In the genomic region with DNA sequence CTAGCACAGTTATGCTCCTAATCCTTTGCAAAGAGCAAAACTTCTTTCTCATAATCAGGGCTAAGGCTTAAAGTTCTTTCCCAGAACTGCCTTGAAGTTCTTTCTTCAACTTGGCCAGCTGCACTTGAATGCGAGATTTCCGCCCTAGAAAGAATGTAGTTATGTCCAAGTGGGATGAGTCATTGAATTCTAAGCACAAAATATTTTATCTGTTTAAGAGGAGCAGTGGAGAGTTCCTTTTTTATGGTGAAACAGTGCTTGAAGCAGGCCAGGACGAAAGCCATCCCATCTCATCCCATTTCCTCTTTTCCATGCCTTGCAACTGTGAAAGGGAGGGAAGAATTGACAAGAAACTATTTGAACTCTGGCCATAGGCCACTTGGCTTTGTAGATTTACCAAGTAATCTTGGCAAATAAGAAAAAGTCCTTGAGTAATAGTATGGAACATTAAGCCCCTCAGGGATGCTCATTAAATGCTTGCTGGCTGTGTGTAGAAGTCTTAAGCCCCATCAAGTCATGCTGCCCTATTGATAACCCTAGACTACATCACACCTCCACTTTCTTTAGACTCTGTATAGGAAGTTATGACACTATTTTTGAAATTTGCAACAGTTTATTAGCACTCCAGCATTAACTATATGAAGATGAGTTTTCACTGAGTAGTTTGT, we compare ENCODE assay signal across 7 cellular contexts.
DNase-seq lines count a peak whose midpoint lies in the region; ATAC-seq and TF ChIP-seq lines count a peak whose summit lies in the region.

No MANE protein-coding gene starts in this region.

- WGBS in right lobe of liver (ENCODE audit: insufficient coverage, low coverage, low lambda C conversion rate, missing lambda C conversion rate): 52% methylated on average over 3 of the region's 3 CpGs
- 44 to 71% methylated on average over 2 to 3 of the region's 3 CpGs for WGBS in transverse colon (ENCODE audit: low coverage in 1 of 2), 2 donors

- intact Hi-C loops in right lobe of liver (cut with DNase I) (no loop called here), transverse colon (cut with DNase I; ENCODE audit: low total_unique reads) (no loop called here)

- no peaks in the 10 kb centered on the region for H3K27me3 ChIP-seq in right lobe of liver
- H3K27me3 ChIP-seq in transverse colon: no peaks in the 10 kb centered on the region

- no peak for TF ChIP-seq EP300 in transverse colon (IDR thresholded peaks at IDR 0.05; ENCODE audit: low read depth)

- H3K36me3 ChIP-seq in right lobe of liver (no peaks in the 10 kb centered on the region), transverse colon (no peaks in the 10 kb centered on the region)

- H3K9me3 ChIP-seq in right lobe of liver: no peaks in the 10 kb centered on the region
- no peaks in the 10 kb centered on the region for H3K9me3 ChIP-seq in transverse colon

- H3K4me1 ChIP-seq in right lobe of liver (no peaks in the 10 kb centered on the region), transverse colon (peaks cover 0 to 13% (median 2%) of the 10 kb centered on the region in 4 donors)

- no peak overlapping the region for H3K4me3 ChIP-seq in right lobe of liver
- no peak overlapping the region for H3K4me3 ChIP-seq in transverse colon

- no peak for TF ChIP-seq CTCF in right lobe of liver (IDR thresholded peaks at IDR 0.05)
- no peak for TF ChIP-seq CTCF in transverse colon (IDR thresholded peaks at IDR 0.05)
- TF ChIP-seq CTCF in GM13976 (IDR thresholded peaks at IDR 0.05; ENCODE audit: borderline replicate concordance, control extremely low read depth, extremely low read depth, insufficient read depth, missing control alignments): no peak

- H3K27ac ChIP-seq in right lobe of liver (no peak overlapping the region), transverse colon (peak overlapping the region; percentile 53 to 70 (median 55))

- DNase-seq in LHCN-M2 (ENCODE audit: low read depth) (peak; percentile 93), brain pericyte (ENCODE audit: low read depth, low spot score) (peak; percentile 22), right lobe of liver (no peak), transverse colon (peak; percentile 10), GM13976 (ENCODE audit: low spot score) (no peak)
- DNase-seq in activated effector memory CD4-positive, alpha-beta T cell treated with anti-CD3 and anti-CD28 coated beads, Interleukin-2, amount 50 U/mL, for 16 hours: no peak

- peak; percentile 56 to 68 (median 60) for ATAC-seq in right lobe of liver
- ATAC-seq in GM18861 (IDR thresholded peaks at IDR 0.05; ENCODE audit: unreplicated experiment): no peak

- TF ChIP-seq POLR2A in right lobe of liver (IDR thresholded peaks at IDR 0.05) (no peak), transverse colon (IDR thresholded peaks at IDR 0.05) (no peak)

- in situ Hi-C loops in transverse colon (cut with MboI; ENCODE audit: low pct_ligation_motif_present in 1 of 4, low pct_unique_long_range_greater_than_20kb in 1 of 4, low sequenced_read_pairs in 3 of 4) (no loop called here), GM13976 (cut with MboI; ENCODE audit: low sequenced_read_pairs, unreplicated experiment) (no loop called here)

Comparison
In these comparisons a context has a peak if more than half of its experiments do, and no peak if none do; other contexts are left out.
1. DNase-seq: peak in LHCN-M2 (single experiment), brain pericyte (single experiment) and transverse colon (single experiment); none in right lobe of liver (0 of 3), activated effector memory CD4-positive, alpha-beta T cell treated with anti-CD3 and anti-CD28 coated beads, Interleukin-2, amount 50 U/mL, for 16 hours (single experiment) and GM13976 (single experiment).
2. H3K27ac ChIP-seq: peak in transverse colon (4 of 4); none in right lobe of liver (0 of 3).